ENCODE assay signal across 16 cellular contexts in genomic region chr3:66381621-66382020, GRCh38.
"Had no signal": no experiment of that assay in that cellular context is flagged by ENCODE, and none has a peak within 500 bp of the region (broad histone marks: within the 10 kb centered on the region; RNA-seq: fewer than 3 reads in every experiment).

No MANE protein-coding gene starts in this region.

- H3K4me2 ChIP-seq: hepatocyte, smooth muscle cell had no signal

- DNase-seq: activated effector memory CD4-positive, alpha-beta T cell treated with Interleukin-2 at 50 U/mL for 16 hours; activated naive CD4-positive, alpha-beta T cell treated with anti-CD3 and anti-CD28 coated beads, Interleukin-2, amount 50 U/mL, for 16 hours; adrenal gland; mucosa of descending colon; naive thymus-derived CD8-positive, alpha-beta T cell; right cardiac atrium; stimulated activated CD4-positive, alpha-beta T cell treated with anti-CD3 and anti-CD28 coated beads, Interleukin-4, amount 100 ng/mL, for 4 hours; stimulated activated CD8-positive, alpha-beta memory T cell treated with anti-CD3 and anti-CD28 coated beads, Interleukin-4, amount 100 ng/mL, for 48 hours; stimulated activated naive CD8-positive, alpha-beta T cell treated with anti-CD3 and anti-CD28 coated beads, Interleukin-15, Interleukin-2, amounts not matched to agents 100 U/mL and 50 U/mL, for 24 hours; T-helper 9 cell; upper lobe of left lung had no signal

- H3K9me3 ChIP-seq: adrenal gland, left lung, mucosa of descending colon, upper lobe of left lung had no signal

- H3K4me1 ChIP-seq: left lung had no signal

- H3K27me3 ChIP-seq: adrenal gland, hepatocyte, left lung, upper lobe of left lung had no signal

- H2AFZ ChIP-seq: hepatocyte had no signal

- H3K27ac Mint-ChIP-seq: memory B cell had no signal

- H3K79me2 ChIP-seq: hepatocyte had no signal

- H3K4me3 Mint-ChIP-seq: memory B cell; naive thymus-derived CD8-positive, alpha-beta T cell had no signal

- H3K27ac ChIP-seq: adrenal gland, hepatocyte, left lung, upper lobe of left lung had no signal

- ATAC-seq: activated CD4-positive, CD25-positive, alpha-beta regulatory T cell treated with anti-CD3 and anti-CD28 coated beads, Interleukin-2, amount 50 U/mL, for 24 hours; left lung; mucosa of descending colon; naive thymus-derived CD8-positive, alpha-beta T cell; right cardiac atrium; stimulated activated naive CD8-positive, alpha-beta T cell treated with anti-CD3 and anti-CD28 coated beads, Interleukin-15, Interleukin-2, amounts not matched to agents 100 U/mL and 50 U/mL, for 24 hours had no signal

- H3K27me3 Mint-ChIP-seq: memory B cell; naive thymus-derived CD8-positive, alpha-beta T cell had no signal

- H3K9me3 Mint-ChIP-seq: memory B cell had no signal

- H3K4me3 ChIP-seq: adrenal gland, hepatocyte, left lung, mucosa of descending colon, smooth muscle cell, upper lobe of left lung had no signal
